Comparison of ENCODE assay signal across 8 cellular contexts in the genomic region with DNA sequence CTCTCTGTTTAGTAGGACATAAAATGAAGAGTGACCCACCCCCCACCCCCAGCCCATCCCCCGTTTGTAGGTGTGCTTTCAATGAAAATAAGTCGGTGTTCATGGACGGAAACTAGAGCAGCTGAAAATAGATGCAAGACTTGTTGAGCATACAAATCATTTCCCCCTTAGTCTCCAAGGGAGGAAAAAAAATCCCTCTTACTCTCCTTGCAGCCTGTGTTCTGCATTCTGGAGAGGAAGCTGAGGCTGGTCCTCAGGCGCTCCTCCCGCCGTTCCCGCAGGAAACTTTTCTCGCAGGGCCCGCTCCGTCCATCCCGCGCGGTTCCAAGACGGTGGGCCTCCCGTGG.
DNase-seq lines count a peak whose midpoint lies in the region; ATAC-seq, FAIRE-seq and TF ChIP-seq lines count a peak whose summit lies in the region.
"Had no signal": no experiment of that assay in that cellular context is flagged by ENCODE, and none has a peak within 500 bp of the region (broad histone marks: within the 10 kb centered on the region; RNA-seq: fewer than 3 reads in every experiment).

No MANE protein-coding gene starts in this region.

- H3K27ac ChIP-seq in K562 (ENCODE audit: extremely low read depth, low read depth, low read length) (no peak overlapping the region), left lung (no peak overlapping the region), testis (peak overlapping the region in 1 of 2 donors; percentile 46)

- intact Hi-C loops in K562 (cut with micrococcal nuclease) (loop anchor here (10.0 kb wide), 1 partner anchor 280 kb away; no protein-coding TSS in a partner anchor), left lung (cut with DNase I) (no loop called here), testis (cut with DNase I; ENCODE audit: low total_unique reads) (no loop called here)

- in situ Hi-C loops in K562 (cut with MboI) = no loop called here

- no peaks in the 10 kb centered on the region for H4K20me1 ChIP-seq in K562 (replicated peaks; ENCODE audit: control insufficient read depth, insufficient read depth, low read length)

- 6% methylated on average over 15 of the region's 15 CpGs for WGBS in K562 (ENCODE audit: insufficient coverage, low coverage, missing lambda C conversion rate)
- WGBS in testis, 2 donors = 0 to 1% methylated on average over 7 to 9 of the region's 15 CpGs

- TF ChIP-seq CTCF in K562 (IDR thresholded peaks at IDR 0.05 in 2 of 3, conservative IDR thresholded peaks at IDR 0.05 in 1 of 3; ENCODE audit: insufficient read depth in 2 of 3, low read depth in 1 of 3, low read length in 3 of 3) (no peak), left lung (IDR thresholded peaks at IDR 0.05) (no peak), testis (IDR thresholded peaks at IDR 0.05) (no peak)

- H3K9me3 ChIP-seq in K562 (replicated peaks; ENCODE audit: control insufficient read depth, insufficient read depth, low read depth, low read length) = no peaks in the 10 kb centered on the region
- H3K9me3 ChIP-seq in left lung = no peaks in the 10 kb centered on the region
- no peaks in the 10 kb centered on the region for H3K9me3 ChIP-seq in testis

- H3K27me3 ChIP-seq in K562 (ENCODE audit: control insufficient read depth in 2 of 2, insufficient read depth in 2 of 2, low read length in 2 of 2) (peaks cover 0 to 4% of the 10 kb centered on the region in 2 experiments; a peak in 2 of 5 replicates), left lung (peaks cover 18 to 49% of the 10 kb centered on the region in 2 donors), testis (no peaks in the 10 kb centered on the region)

- DNase-seq in K562 (ENCODE audit: extremely low read depth in 1 of 4, low spot score in 3 of 4) = no peak
- no peak for DNase-seq in left lung
- DNase-seq in testis = no peak
- no peak for DNase-seq in stimulated activated CD8-positive, alpha-beta memory T cell treated with anti-CD3 and anti-CD28 coated beads, Interleukin-4, amount 100 ng/mL, for 48 hours
- no peak for DNase-seq in GM19239 (ENCODE audit: insufficient read length, low spot score)
- DNase-seq in urothelium cell line (ENCODE audit: low spot score) = no peak

- no peaks in the 10 kb centered on the region for H3K9me1 ChIP-seq in K562 (ENCODE audit: control insufficient read depth, insufficient read depth, low read length)

- H3K4me1 ChIP-seq in K562 (replicated peaks in 1 of 2; ENCODE audit: control insufficient read depth in 2 of 2, insufficient read depth in 2 of 2, low read length in 2 of 2) (peaks cover 0 to 7% of the 10 kb centered on the region in 2 experiments; a peak in 2 of 5 replicates), left lung (peaks cover 0 to 16% of the 10 kb centered on the region in 2 donors), testis (peaks cover 7% of the 10 kb centered on the region)

- ATAC-seq in HG02884 (IDR thresholded peaks at IDR 0.05; ENCODE audit: unreplicated experiment) (peak; percentile 13), K562 (no peak), left lung (no peak)

- H2AFZ ChIP-seq in K562 (ENCODE audit: low read depth, low read length) = peak overlapping the region; percentile 63; the same call in 1 of the 2 replicates

- no peaks in the 10 kb centered on the region for H3K79me2 ChIP-seq in K562 (ENCODE audit: control insufficient read depth, insufficient read depth, low read length)

- POLR2A ChIA-PET in K562 (lab: Yijun Ruan, JAX) = no interaction called here

- TF ChIP-seq RAD21 in K562 (CRISPR knock-in tag; conservative IDR thresholded peaks at IDR 0.05 in 1 of 2, IDR thresholded peaks at IDR 0.05 in 1 of 2) = no peak

- H3K36me3 ChIP-seq in K562 (ENCODE audit: control insufficient read depth, insufficient read depth, low read length) (no peaks in the 10 kb centered on the region), left lung (no peaks in the 10 kb centered on the region), testis (ENCODE audit: low read depth, missing control alignments) (no peaks in the 10 kb centered on the region)

- H3K4me3 ChIP-seq in K562 (0 out of 2 replicates have a peak overlapping the region, but pooled peaks have one; percentile 15), left lung (peak overlapping the region; percentile 50 to 53), testis (peak overlapping the region; percentile 68 to 70)

- CTCF ChIA-PET in K562 (lab: Yijun Ruan, JAX; ENCODE audit: low intra/inter-chr PET ratio) = no interaction called here

- no peak for FAIRE-seq in K562 (lab: Jason Lieb, UNC)
- no peak for FAIRE-seq in GM19239 (lab: Jason Lieb, UNC)
- no peak for FAIRE-seq in urothelium cell line (lab: Jason Lieb, UNC)
- FAIRE-seq: colon had no signal

- H3K9ac ChIP-seq in K562 (ENCODE audit: insufficient read depth in 1 of 2, low read depth in 2 of 2, low read length in 2 of 2) = peak overlapping the region in 1 of 2 experiments; percentile 35; a peak in 1 of 4 replicates

- no peak for TF ChIP-seq EP300 in K562 (IDR thresholded peaks at IDR 0.05; ENCODE audit: low read length)

- TF ChIP-seq POLR2A in K562 (conservative IDR thresholded peaks at IDR 0.05) (no peak), testis (IDR thresholded peaks at IDR 0.05) (no peak)

- no peak overlapping the region; the same call in 1 of the 2 replicates for H3K4me2 ChIP-seq in K562 (ENCODE audit: insufficient read depth, low read length)

- no TSS peak for BruUV-seq in K562 (replicated peaks; lab: Mats Ljungman, UMichigan)

TF ChIP-seq in K562, 482 proteins besides CTCF, POLR2A, EP300 and RAD21:
- no peak for TF ChIP-seq ZNF586 (CRISPR knock-in tag; conservative IDR thresholded peaks at IDR 0.05)
- TF ChIP-seq NCOA6 (IDR thresholded peaks at IDR 0.05) = no peak
TF ChIP-seq in K562: peak in this region for 0.

Comparison
In these comparisons a context has a peak if more than half of its experiments do, and no peak if none do; other contexts are left out.
1. H3K4me3 ChIP-seq: peak in every context shown above with its lines; median percentile 69 in testis; 52 in left lung; 15 in K562.